8 cellular contexts compared by ENCODE assay signal in genomic region chr3:195850857-195851531, GRCh38. TPM values are rescaled to one million over a fixed set of nuclear protein-coding genes. Genes with fewer than 3 reads are reported as not detected.
DNase-seq lines count a peak whose midpoint lies in the region; ATAC-seq, FAIRE-seq and TF ChIP-seq lines count a peak whose summit lies in the region.

No MANE protein-coding gene starts in this region.

- no peak overlapping the region for H3K56ac ChIP-seq in H1 (replicated peaks; ENCODE audit: insufficient read length, low read depth, low read length)

- H3K4ac ChIP-seq in H1 (replicated peaks; ENCODE audit: insufficient read length, low read depth, low read length): no peak overlapping the region

- H3K4me1 Mint-ChIP-seq in activated CD8-positive, alpha-beta T cell treated with anti-CD3 and anti-CD28 coated beads, Interleukin-2, amount 10 ng/mL, durations not matched to agents 7 days and 5 days (ENCODE audit: low read depth): peaks cover 11% of the 10 kb centered on the region
- H3K4me1 Mint-ChIP-seq in mesothelial cell of epicardium: no peaks in the 10 kb centered on the region

- in situ Hi-C loops in Caki2 (cut with HindIII; ENCODE audit: low pct_unique_long_range_greater_than_20kb, low sequenced_read_pairs): no loop called here

- no peak overlapping the region for H2BK20ac ChIP-seq in H1 (ENCODE audit: low read length)

- no peak overlapping the region for H3K23ac ChIP-seq in H1 (ENCODE audit: insufficient read length)

- TF ChIP-seq POLR2A in H1 (IDR thresholded peaks at IDR 0.05; ENCODE audit: control extremely low read depth in 1 of 2, low read depth in 2 of 2, low read length in 2 of 2): no peak

- H2AK5ac ChIP-seq in H1 (ENCODE audit: low read depth, low read length): no peak overlapping the region

- H3K36me3 Mint-ChIP-seq in activated CD8-positive, alpha-beta T cell treated with anti-CD3 and anti-CD28 coated beads, Interleukin-2, amount 10 ng/mL, durations not matched to agents 7 days and 5 days (ENCODE audit: low read depth): no peaks in the 10 kb centered on the region
- H3K36me3 Mint-ChIP-seq in mesothelial cell of epicardium: no peaks in the 10 kb centered on the region

- TF ChIP-seq EP300 in H1 (IDR thresholded peaks at IDR 0.05; ENCODE audit: borderline replicate concordance in 1 of 2, low read depth in 2 of 2, low read length in 2 of 2): no peak

- H3K4me1 ChIP-seq in H1 (replicated peaks in 1 of 4; ENCODE audit: control insufficient read depth in 3 of 4, insufficient read depth in 4 of 4, low read length in 3 of 4): no peaks in the 10 kb centered on the region; a peak in 1 of 7 replicates

- H3K9ac ChIP-seq in H1 (replicated peaks in 1 of 4; ENCODE audit: extremely low read depth in 1 of 4, low read depth in 3 of 4, low read length in 3 of 4): no peak overlapping the region

- no peak overlapping the region for H4K8ac ChIP-seq in H1 (ENCODE audit: extremely low read depth, insufficient read depth, low read length)

- H3K27me3 Mint-ChIP-seq in activated CD8-positive, alpha-beta T cell treated with anti-CD3 and anti-CD28 coated beads, Interleukin-2, amount 10 ng/mL, durations not matched to agents 7 days and 5 days (ENCODE audit: low read depth): peaks cover 4% of the 10 kb centered on the region
- peaks cover 3% of the 10 kb centered on the region for H3K27me3 Mint-ChIP-seq in mesothelial cell of epicardium (ENCODE audit: low read depth)

- H2BK120ac ChIP-seq in H1 (replicated peaks; ENCODE audit: low read depth, low read length): no peak overlapping the region

- H2BK12ac ChIP-seq in H1 (ENCODE audit: low read depth, low read length): no peak overlapping the region

- H3K18ac ChIP-seq in H1 (ENCODE audit: extremely low read depth, low read length): no peak overlapping the region

- peak; percentile 20 for FAIRE-seq in HTR-8/SVneo (lab: Jason Lieb, UNC)
- peak; percentile 89 for FAIRE-seq in H1 (lab: Jason Lieb, UNC)

- CTCF ChIA-PET in activated CD8-positive, alpha-beta T cell treated with anti-CD3 and anti-CD28 coated beads, Interleukin-2, amount 10 ng/mL, durations not matched to agents 7 days and 5 days (lab: Charles Lee): interaction anchor here (0.6 to 3.9 kb wide), 41 partner anchors 8 to 580 kb away, joined by 3 to 30 read pairs (median 4); partner anchors contain the start of genes MUC20 and XXYLT1
- CTCF ChIA-PET in H1 (lab: Charles Lee; ENCODE audit: partially characterized antibody): interaction anchor here (0.6 to 16.5 kb wide), 54 partner anchors 8 to 875 kb away, joined by 3 to 499 read pairs (median 7); partner anchors contain the start of genes APOD, MUC4 and XXYLT1

- peak; percentile 99 to 100 for TF ChIP-seq RAD21 in H1 (IDR thresholded peaks at IDR 0.05 in 1 of 2, conservative IDR thresholded peaks at IDR 0.05 in 1 of 2; ENCODE audit: low read depth in 2 of 2, low read length in 2 of 2)

- no peaks in the 10 kb centered on the region for H3K27me3 ChIP-seq in H1 (replicated peaks in 1 of 4; ENCODE audit: control insufficient read depth in 3 of 4, extremely low read depth in 1 of 4, insufficient read depth in 3 of 4, low read length in 3 of 4)

- POLR2A ChIA-PET in activated CD8-positive, alpha-beta T cell treated with anti-CD3 and anti-CD28 coated beads, Interleukin-2, amount 10 ng/mL, durations not matched to agents 7 days and 5 days (lab: Charles Lee): no interaction called here
- POLR2A ChIA-PET in H1 (lab: Charles Lee; ENCODE audit: partially characterized antibody): interaction anchor here (1.0 to 1.1 kb wide), 2 partner anchors 44 to 82 kb away, joined by 3 read pairs; no protein-coding TSS in a partner anchor

- no peak overlapping the region for H3K27ac Mint-ChIP-seq in activated CD8-positive, alpha-beta T cell treated with anti-CD3 and anti-CD28 coated beads, Interleukin-2, amount 10 ng/mL, durations not matched to agents 7 days and 5 days
- no peak overlapping the region for H3K27ac Mint-ChIP-seq in mesothelial cell of epicardium

- DNase-seq in Caki2 (ENCODE audit: low read depth): peak; percentile 75
- peak; percentile 89 for DNase-seq in HTR-8/SVneo (ENCODE audit: insufficient read length, low spot score)
- peak; percentile 76 for DNase-seq in NK-92 (lab: John Stamatoyannopoulos, UW; ENCODE audit: unreplicated experiment)
- peak; percentile 94 for DNase-seq in activated CD8-positive, alpha-beta T cell treated with anti-CD3 and anti-CD28 coated beads, Interleukin-2, amount 10 ng/mL, durations not matched to agents 7 days and 5 days
- peak; percentile 70 to 92 for DNase-seq in H1 (ENCODE audit: low read depth in 1 of 2, low spot score in 2 of 2)
- DNase-seq in mesothelial cell of epicardium (ENCODE audit: low spot score in 2 of 2, unreplicated experiment in 2 of 2): peak; percentile 61 to 92
- peak; percentile 66 to 78 for DNase-seq in stimulated activated CD8-positive, alpha-beta memory T cell treated with anti-CD3 and anti-CD28 coated beads, Interleukin-2, amount 100 ng/mL, for 48 hours (ENCODE audit: low read depth in 2 of 2)

- H3K14ac ChIP-seq in H1 (ENCODE audit: insufficient read length): no peak overlapping the region

- H3K79me1 ChIP-seq in H1 (ENCODE audit: low read depth, low read length): no peaks in the 10 kb centered on the region

- no peak overlapping the region; the same call in 1 of the 2 replicates for H2BK15ac ChIP-seq in H1 (ENCODE audit: low read length)

- peak; percentile 93 for ATAC-seq in GM21381 (IDR thresholded peaks at IDR 0.05; ENCODE audit: unreplicated experiment)
- ATAC-seq in activated CD8-positive, alpha-beta T cell treated with anti-CD3 and anti-CD28 coated beads, Interleukin-2, amount 10 ng/mL, durations not matched to agents 7 days and 5 days: peak; percentile 95

- no peak overlapping the region for H2BK5ac ChIP-seq in H1 (ENCODE audit: low read depth, low read length)

- 55% methylated on average over 31 of the region's 31 CpGs; no CpG with 5 or more reads in 1 of the 2 experiments for WGBS in H1 (ENCODE audit: extremely low coverage in 1 of 2, insufficient coverage in 1 of 2, insufficient read length in 1 of 2, insufficient replicate concordance in 2 of 2, low coverage in 1 of 2, low lambda C conversion rate in 2 of 2, missing lambda C conversion rate in 1 of 2), 2 experiments

- no peak overlapping the region for H3K4me3 Mint-ChIP-seq in activated CD8-positive, alpha-beta T cell treated with anti-CD3 and anti-CD28 coated beads, Interleukin-2, amount 10 ng/mL, durations not matched to agents 7 days and 5 days
- H3K4me3 Mint-ChIP-seq in mesothelial cell of epicardium: no peak overlapping the region

- no peaks in the 10 kb centered on the region for H3K36me3 ChIP-seq in H1 (ENCODE audit: control insufficient read depth in 2 of 4, insufficient read depth in 4 of 4, low read length in 3 of 4)

- H3K79me2 ChIP-seq in H1 (ENCODE audit: control insufficient read depth in 1 of 2, insufficient read depth in 2 of 2, low read length in 2 of 2): no peaks in the 10 kb centered on the region

- H4K5ac ChIP-seq in H1 (ENCODE audit: insufficient read length, low read depth, low read length): no peak overlapping the region

- no peak overlapping the region for H4K91ac ChIP-seq in H1 (replicated peaks; ENCODE audit: insufficient read length, low read length)

- H4K20me1 ChIP-seq in H1 (replicated peaks in 1 of 2; ENCODE audit: control insufficient read depth in 1 of 2, insufficient read depth in 2 of 2, low read length in 2 of 2): no peaks in the 10 kb centered on the region

- no peaks in the 10 kb centered on the region for H3K9me3 ChIP-seq in H1 (ENCODE audit: insufficient read depth in 2 of 2, low read depth in 1 of 2, low read length in 1 of 2)

- 0 out of 2 replicates have a peak overlapping the region, but pooled peaks have one; percentile 70 for H2AFZ ChIP-seq in H1 (ENCODE audit: low read length)

- H3K27ac ChIP-seq in H1 (ENCODE audit: low read depth, low read length): no peak overlapping the region

- H3K4me3 ChIP-seq in H1 (ENCODE audit: extremely low read depth in 1 of 4, insufficient read depth in 2 of 4, low read depth in 3 of 4, low read length in 4 of 4): no peak overlapping the region

- no peaks in the 10 kb centered on the region for H3K9me3 Mint-ChIP-seq in activated CD8-positive, alpha-beta T cell treated with anti-CD3 and anti-CD28 coated beads, Interleukin-2, amount 10 ng/mL, durations not matched to agents 7 days and 5 days (ENCODE audit: insufficient read depth)
- H3K9me3 Mint-ChIP-seq in mesothelial cell of epicardium: no peaks in the 10 kb centered on the region

- no peak overlapping the region for H3K4me2 ChIP-seq in H1 (ENCODE audit: insufficient read depth in 1 of 2, low read depth in 2 of 2, low read length in 2 of 2)

- TF ChIP-seq CTCF in H1 (IDR thresholded peaks at IDR 0.05; ENCODE audit: control extremely low read depth in 1 of 3, insufficient read depth in 1 of 3, low read depth in 1 of 3, low read length in 3 of 3): peak; percentile 100
- TF ChIP-seq CTCF in mesothelial cell of epicardium (IDR thresholded peaks at IDR 0.05; ENCODE audit: unreplicated experiment): peak; percentile 100

- H3K23me2 ChIP-seq in H1 (ENCODE audit: low read depth, low read length): no peaks in the 10 kb centered on the region

RNA-seq across cellular contexts. Expression of gene MUC4, which starts 39.3 kb away (rescaled TPM):
- total RNA-seq in Caki2 (2014; rRNA removed; shearing (Covaris generic); ENCODE audit: low replicate concordance): 0.06 and 0.20 TPM in 2 replicates
- total RNA-seq in activated CD8-positive, alpha-beta T cell treated with anti-CD3 and anti-CD28 coated beads, Interleukin-2, amount 10 ng/mL, durations not matched to agents 7 days and 5 days: under 1 TPM in 1 of 2 experiments, not detected in 1; 0.05 TPM
- 1.4 and 2.0 TPM in 2 replicates for total RNA-seq in H1 (2021; fragmentation: NEBNext Ultra II Directional; extraction: Animal tissue kit (Norgen Biotek cat#: 25700))
- polyA plus RNA-seq in H1 (2011; rRNA removed): 0.89 and 2.0 TPM in 2 replicates
- polyA plus RNA-seq in H1 (2011; cell fraction: cytosol; rRNA removed): 0.94 TPM
- polyA plus RNA-seq in H1 (2011; cell fraction: nucleus; rRNA removed): 5.4 TPM
- 1.1 to 1.8 TPM (median 1.6 TPM) in 4 replicates for polyA plus RNA-seq in H1 (2012, experiment 1 of 2)
- polyA plus RNA-seq in H1 (2012, experiment 2 of 2): 0.34 TPM
- 0.83 TPM for polyA plus RNA-seq in H1 (2013, experiment 1 of 2)
- polyA plus RNA-seq in H1 (2013, experiment 2 of 2): 0.59 TPM
- 0.98 and 2.0 TPM in 2 replicates for polyA minus RNA-seq in H1 (2011; rRNA and poly(A)+ RNA removed)
- polyA minus RNA-seq in H1 (2011; cell fraction: cytosol; rRNA and poly(A)+ RNA removed): 1.0 TPM
- 2.8 TPM for polyA minus RNA-seq in H1 (2011; cell fraction: nucleus; rRNA and poly(A)+ RNA removed)
- 0.73 to 1.4 TPM (median 0.96 TPM) in 3 replicates for total RNA-seq in mesothelial cell of epicardium

RNA-seq across cellular contexts. Expression of gene TNK2, which starts 57.4 kb away (rescaled TPM):
- 10.7 and 21.2 TPM in 2 replicates for total RNA-seq in Caki2 (2014; rRNA removed; shearing (Covaris generic); ENCODE audit: low replicate concordance)
- 100 to 1,000 TPM; 110 to 127 TPM for total RNA-seq in activated CD8-positive, alpha-beta T cell treated with anti-CD3 and anti-CD28 coated beads, Interleukin-2, amount 10 ng/mL, durations not matched to agents 7 days and 5 days
- total RNA-seq in H1 (2021; fragmentation: NEBNext Ultra II Directional; extraction: Animal tissue kit (Norgen Biotek cat#: 25700)): 33.9 and 38.6 TPM in 2 replicates
- 10.4 and 18.2 TPM in 2 replicates for polyA plus RNA-seq in H1 (2011; rRNA removed)
- 15.6 TPM for polyA plus RNA-seq in H1 (2011; cell fraction: cytosol; rRNA removed)
- 105 TPM for polyA plus RNA-seq in H1 (2011; cell fraction: nucleus; rRNA removed)
- polyA plus RNA-seq in H1 (2012, experiment 1 of 2): 24.4 to 39.8 TPM (median 29.1 TPM) in 4 replicates
- 11.0 TPM for polyA plus RNA-seq in H1 (2012, experiment 2 of 2)
- 20.0 TPM for polyA plus RNA-seq in H1 (2013, experiment 1 of 2)
- polyA plus RNA-seq in H1 (2013, experiment 2 of 2): 17.6 TPM
- 10.8 and 11.1 TPM in 2 replicates for polyA minus RNA-seq in H1 (2011; rRNA and poly(A)+ RNA removed)
- 12.0 TPM for polyA minus RNA-seq in H1 (2011; cell fraction: cytosol; rRNA and poly(A)+ RNA removed)
- 19.7 TPM for polyA minus RNA-seq in H1 (2011; cell fraction: nucleus; rRNA and poly(A)+ RNA removed)
- 45.8 to 49.1 TPM (median 47.6 TPM) in 3 replicates for total RNA-seq in mesothelial cell of epicardium
